Comparison of ENCODE assay signal across 9 cellular contexts in the genomic region with DNA sequence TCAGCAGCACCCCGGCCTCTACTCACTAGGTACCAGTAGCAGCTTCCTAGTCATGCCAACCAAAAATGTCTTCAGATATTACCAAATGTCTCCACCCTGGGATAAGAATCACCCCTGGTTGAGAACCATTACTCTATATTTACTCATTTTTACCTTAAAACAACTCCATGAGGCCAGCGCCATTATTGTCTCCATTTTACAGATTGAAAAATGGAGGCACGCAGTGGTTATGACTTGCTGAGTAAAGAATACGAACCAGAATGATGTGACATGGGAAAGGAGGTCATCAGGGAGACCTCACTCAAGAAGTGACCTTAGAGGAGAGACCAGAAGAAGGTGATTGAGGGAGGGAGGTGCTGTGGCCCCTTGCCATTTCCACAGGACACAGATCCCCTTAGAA. TPM values are rescaled to one million over a fixed set of nuclear protein-coding genes. Genes with fewer than 3 reads are reported as not detected.
"Had no signal": no experiment of that assay in that cellular context is flagged by ENCODE, and none has a peak within 500 bp of the region (broad histone marks: within the 10 kb centered on the region; RNA-seq: fewer than 3 reads in every experiment).

No MANE protein-coding gene starts in this region.

- H3K36me3 Mint-ChIP-seq: IgD-negative memory B cell had no signal

- FAIRE-seq: H1, H54, HTR-8/SVneo had no signal

- H3K9me3 Mint-ChIP-seq: GM23338, H9 had no signal

- H3K4me1 Mint-ChIP-seq: IgD-negative memory B cell had no signal

- H3K4me3 Mint-ChIP-seq: GM23338, H9, IgD-negative memory B cell had no signal

- DNase-seq: H9, HCEC 1CT, KG1 had no signal

- H3K4me2 ChIP-seq: GM23338 had no signal

- H3K27ac Mint-ChIP-seq: GM23338, H9, IgD-negative memory B cell had no signal

- ATAC-seq: GM23338 had no signal

- H3K4me3 ChIP-seq: GM23338 had no signal

- H2AFZ ChIP-seq: GM23338 had no signal

RNA-seq across cellular contexts. Expression of a gene that starts 2.2 kb away (rescaled TPM):
- polyA plus RNA-seq: IgD-negative memory B cell had no signal

RNA-seq across cellular contexts. Expression of a gene that starts 25.4 kb away (rescaled TPM):
- total RNA-seq: GM23338, H1, H9, HT-29 had no signal
- polyA plus RNA-seq: GM23338, H1, IgD-negative memory B cell had no signal

RNA-seq across cellular contexts. Expression of a gene that starts 29.8 kb away (rescaled TPM):
- polyA plus RNA-seq: IgD-negative memory B cell had no signal
